14 cellular contexts compared by ENCODE assay signal in the genomic region with DNA sequence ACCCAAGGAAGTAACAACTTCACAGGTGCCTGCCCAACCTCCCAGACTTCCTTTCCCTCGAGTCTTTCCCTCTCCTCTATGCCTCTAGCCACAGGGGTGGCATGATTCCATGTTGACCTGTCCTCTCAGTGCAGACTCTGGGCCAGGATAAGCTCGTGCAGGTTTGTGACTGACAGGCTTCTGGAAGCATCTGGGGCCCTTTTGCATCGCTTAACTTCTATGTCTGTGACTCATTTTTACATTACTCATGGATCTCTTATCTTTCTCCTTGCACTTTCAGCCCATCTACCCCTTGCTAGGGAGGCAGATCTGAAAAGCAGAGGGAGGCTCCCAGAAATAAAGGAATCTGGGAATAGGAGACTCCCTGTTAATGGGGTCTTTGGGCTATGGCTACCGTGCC.
DNase-seq lines count a peak whose midpoint lies in the region; TF ChIP-seq lines count a peak whose summit lies in the region.
"Had no signal": no experiment of that assay in that cellular context is flagged by ENCODE, and none has a peak within 500 bp of the region (broad histone marks: within the 10 kb centered on the region; RNA-seq: fewer than 3 reads in every experiment).

No MANE protein-coding gene starts in this region.

- in situ Hi-C loops in brain microvascular endothelial cell (cut with HindIII; ENCODE audit: low pct_ligation_motif_present, low sequenced_read_pairs) (no loop called here), GM13976 (cut with MboI; ENCODE audit: low sequenced_read_pairs, unreplicated experiment) (loop anchor here (5.0 kb wide), 1 partner anchor 222 kb away; no protein-coding TSS in a partner anchor)

- no peak overlapping the region for H3K27ac ChIP-seq in brain microvascular endothelial cell
- H3K27ac ChIP-seq: C4-2B, heart left ventricle had no signal

- H3K27me3 ChIP-seq in brain microvascular endothelial cell (replicated peaks), result no peaks in the 10 kb centered on the region
- H3K27me3 ChIP-seq: heart left ventricle had no signal

- H3K36me3 ChIP-seq in brain microvascular endothelial cell (replicated peaks), result peaks cover 5% of the 10 kb centered on the region

- TF ChIP-seq CTCF in brain microvascular endothelial cell (IDR thresholded peaks at IDR 0.05; ENCODE audit: low read depth, low read length, missing control alignments), result no peak
- TF ChIP-seq CTCF in GM13976 (IDR thresholded peaks at IDR 0.05; ENCODE audit: borderline replicate concordance, control extremely low read depth, extremely low read depth, insufficient read depth, missing control alignments), result no peak

- peak; percentile 64 for DNase-seq in ELR (ENCODE audit: low read depth)
- peak; percentile 90 for DNase-seq in NCI-H226
- peak; percentile 74 for DNase-seq in brain microvascular endothelial cell
- peak; percentile 89 for DNase-seq in kidney tubule cell (ENCODE audit: low spot score)
- no peak for DNase-seq in stimulated activated naive CD4-positive, alpha-beta T cell treated with Interleukin-2 at 50 U/mL for 16 hours (lab: John Stamatoyannopoulos, UW)
- DNase-seq in cerebellar cortex (ENCODE audit: low spot score), result no peak
- no peak for DNase-seq in ureter (ENCODE audit: low spot score)
- DNase-seq in GM13976 (ENCODE audit: low spot score), result no peak
- DNase-seq: heart left ventricle; NCI-H1417; NCI-H446; retina; stimulated activated CD4-positive, alpha-beta T cell treated with anti-CD3 and anti-CD28 coated beads, Interleukin-2, amount 100 ng/mL, for 48 hours had no signal

- no peak overlapping the region for H3K4me3 ChIP-seq in brain microvascular endothelial cell (ENCODE audit: low read depth, low read length)
- H3K4me3 ChIP-seq: heart left ventricle had no signal

Comparison
In these comparisons a context has a peak if more than half of its experiments do, and no peak if none do; other contexts are left out.
1. DNase-seq: peak in ELR (single experiment), NCI-H226 (single experiment), brain microvascular endothelial cell (single experiment) and kidney tubule cell (single experiment); none in stimulated activated naive CD4-positive, alpha-beta T cell treated with Interleukin-2 at 50 U/mL for 16 hours (single experiment), cerebellar cortex (single experiment), ureter (single experiment) and GM13976 (single experiment).